ENCODE assay signal across 8 cellular contexts in the genomic region with DNA sequence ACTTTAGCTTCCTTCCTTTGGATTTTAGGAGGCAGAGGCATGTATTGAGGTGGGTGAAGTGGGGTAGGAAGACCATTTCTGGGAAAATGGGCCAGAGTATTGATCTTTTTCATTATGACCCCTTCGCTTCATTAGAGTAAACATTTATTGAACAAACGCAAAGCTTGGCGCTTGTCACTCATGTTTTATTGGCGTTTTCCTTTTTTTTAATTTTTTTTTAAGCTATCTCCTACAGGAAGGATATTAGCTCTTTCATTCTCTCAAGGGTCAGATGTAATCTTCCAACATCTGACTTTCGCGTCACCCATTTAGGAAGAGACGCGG. TPM values are rescaled to one million over a fixed set of nuclear protein-coding genes. Genes with fewer than 3 reads are reported as not detected.
DNase-seq lines count a peak whose midpoint lies in the region; ATAC-seq lines count a peak whose summit lies in the region.

No MANE protein-coding gene starts in this region.

- POLR2A ChIA-PET in naive thymus-derived CD4-positive, alpha-beta T cell (lab: Charles Lee), result interaction anchor here (0.6 to 1.7 kb wide), 14 partner anchors 9 to 412 kb away, joined by 3 to 11 read pairs (median 3); partner anchors contain the start of genes GOLPH3 and ZFR

- no peaks in the 10 kb centered on the region for H3K27me3 Mint-ChIP-seq in IgD-negative memory B cell
- no peaks in the 10 kb centered on the region for H3K27me3 Mint-ChIP-seq in central memory CD8-positive, alpha-beta T cell
- peaks cover 0 to 2% (median 0%) of the 10 kb centered on the region in 5 donors for H3K27me3 Mint-ChIP-seq in naive thymus-derived CD4-positive, alpha-beta T cell

- peaks cover 57 to 72% (median 66%) of the 10 kb centered on the region in 3 donors for H3K4me1 Mint-ChIP-seq in IgD-negative memory B cell
- H3K4me1 Mint-ChIP-seq in central memory CD8-positive, alpha-beta T cell, result peaks cover 70% of the 10 kb centered on the region
- H3K4me1 Mint-ChIP-seq in naive thymus-derived CD4-positive, alpha-beta T cell, result peaks cover 47 to 74% (median 66%) of the 10 kb centered on the region in 7 donors

- no peak for DNase-seq in central memory CD8-positive, alpha-beta T cell (ENCODE audit: low spot score in 2 of 2)
- no peak for DNase-seq in naive thymus-derived CD4-positive, alpha-beta T cell
- DNase-seq in mesenteric fat pad (ENCODE audit: low spot score), result no peak

- CTCF ChIA-PET in naive thymus-derived CD4-positive, alpha-beta T cell (lab: Charles Lee), result interaction anchor here (0.6 to 1.0 kb wide), 2 partner anchors 55 to 187 kb away, joined by 3 read pairs; no protein-coding TSS in a partner anchor

- H3K9me3 Mint-ChIP-seq in IgD-negative memory B cell, result no peaks in the 10 kb centered on the region
- no peaks in the 10 kb centered on the region for H3K9me3 Mint-ChIP-seq in central memory CD8-positive, alpha-beta T cell
- H3K9me3 Mint-ChIP-seq in naive thymus-derived CD4-positive, alpha-beta T cell, result peaks cover 0 to 4% (median 0%) of the 10 kb centered on the region in 11 donors

- H3K9me3 ChIP-seq in naive thymus-derived CD4-positive, alpha-beta T cell (ENCODE audit: control insufficient read depth in 2 of 3, low read length in 3 of 3), result no peaks in the 10 kb centered on the region

- peaks cover 4% of the 10 kb centered on the region; the same call in 1 of the 2 replicates for H3K36me3 ChIP-seq in ACC112 (ENCODE audit: insufficient read depth, low read length)
- H3K36me3 ChIP-seq in naive thymus-derived CD4-positive, alpha-beta T cell (ENCODE audit: control insufficient read depth in 2 of 3, insufficient read depth in 3 of 3, low read length in 3 of 3), result peaks cover 0 to 14% (median 0%) of the 10 kb centered on the region in 3 experiments

- peak overlapping the region; percentile 90 to 97 (median 97) for H3K4me3 Mint-ChIP-seq in IgD-negative memory B cell
- H3K4me3 Mint-ChIP-seq in central memory CD8-positive, alpha-beta T cell, result peak overlapping the region; percentile 92
- peak overlapping the region; percentile 92 to 100 (median 98) for H3K4me3 Mint-ChIP-seq in naive thymus-derived CD4-positive, alpha-beta T cell

- H3K79me2 ChIP-seq in ACC112 (ENCODE audit: control insufficient read depth, insufficient read depth, low read length, unreplicated experiment), result peaks cover 37% of the 10 kb centered on the region

- ATAC-seq in central memory CD8-positive, alpha-beta T cell (replicated peaks; ENCODE audit: extremely low read depth, poor library complexity, severe bottlenecking), result no peak
- ATAC-seq in naive thymus-derived CD4-positive, alpha-beta T cell, result no peak
- ATAC-seq in HG02678 (IDR thresholded peaks at IDR 0.05; ENCODE audit: unreplicated experiment), result no peak
- no peak for ATAC-seq in HG03432 (IDR thresholded peaks at IDR 0.05; ENCODE audit: unreplicated experiment)
- ATAC-seq in GM18873 (IDR thresholded peaks at IDR 0.05; ENCODE audit: low FRiP score, unreplicated experiment), result no peak

- peak overlapping the region; percentile 88; the same call in 1 of the 2 replicates for H3K27ac ChIP-seq in ACC112 (ENCODE audit: low read depth, low read length)
- H3K27ac ChIP-seq in naive thymus-derived CD4-positive, alpha-beta T cell (ENCODE audit: low read depth, low read length), result peak overlapping the region; percentile 100

- H2AFZ ChIP-seq in ACC112 (ENCODE audit: low read length, unreplicated experiment), result peak overlapping the region; percentile 10

- H3K4me3 ChIP-seq in ACC112 (ENCODE audit: low read depth, low read length), result peak overlapping the region; percentile 91
- H3K4me3 ChIP-seq in naive thymus-derived CD4-positive, alpha-beta T cell (ENCODE audit: low read length), result peak overlapping the region; percentile 94

- intact Hi-C loops in naive thymus-derived CD4-positive, alpha-beta T cell (cut with micrococcal nuclease), result loop anchor here (1.0 to 10.0 kb wide), 8 partner anchors 53 to 1053 kb away; partner anchors contain the start of genes TARS1 (in 2 of the 2), ZFR (in 2 of the 2), C5orf22 (in 1 of the 2) and DROSHA (in 1 of the 2)

- peak overlapping the region; percentile 84 to 99 (median 94) for H3K27ac Mint-ChIP-seq in IgD-negative memory B cell
- H3K27ac Mint-ChIP-seq in central memory CD8-positive, alpha-beta T cell (ENCODE audit: low read depth), result peak overlapping the region; percentile 95
- H3K27ac Mint-ChIP-seq in naive thymus-derived CD4-positive, alpha-beta T cell, result peak overlapping the region; percentile 87 to 99 (median 98)

- H3K36me3 Mint-ChIP-seq in IgD-negative memory B cell, result peaks cover 6% of the 10 kb centered on the region
- peaks cover 35% of the 10 kb centered on the region for H3K36me3 Mint-ChIP-seq in central memory CD8-positive, alpha-beta T cell (ENCODE audit: insufficient read depth)
- peaks cover 0 to 18% (median 5%) of the 10 kb centered on the region in 5 donors for H3K36me3 Mint-ChIP-seq in naive thymus-derived CD4-positive, alpha-beta T cell

- H3K27me3 ChIP-seq in ACC112 (ENCODE audit: insufficient read depth, low read length), result no peaks in the 10 kb centered on the region
- H3K27me3 ChIP-seq in naive thymus-derived CD4-positive, alpha-beta T cell (ENCODE audit: control insufficient read depth in 2 of 2, insufficient read depth in 2 of 2, low read length in 2 of 2), result no peaks in the 10 kb centered on the region

- peaks cover 21% of the 10 kb centered on the region for H3K4me1 ChIP-seq in ACC112 (ENCODE audit: control insufficient read depth, insufficient read depth, low read length, unreplicated experiment)
- peaks cover 24 to 36% of the 10 kb centered on the region in 2 donors for H3K4me1 ChIP-seq in naive thymus-derived CD4-positive, alpha-beta T cell (ENCODE audit: control insufficient read depth in 2 of 2, insufficient read depth in 2 of 2, low read length in 2 of 2)

RNA-seq across cellular contexts. Expression of gene SUB1, which starts 0.3 kb away (rescaled TPM):
- 688 TPM for polyA plus RNA-seq in IgD-negative memory B cell
- total RNA-seq in naive thymus-derived CD4-positive, alpha-beta T cell, result 100 to 1,000 TPM; 187 to 388 (median 285) TPM
- 100 to 1,000 TPM; 383 to 571 TPM for polyA plus RNA-seq in naive thymus-derived CD4-positive, alpha-beta T cell
- 295 TPM for total RNA-seq in mesenteric fat pad
